In the genomic region with DNA sequence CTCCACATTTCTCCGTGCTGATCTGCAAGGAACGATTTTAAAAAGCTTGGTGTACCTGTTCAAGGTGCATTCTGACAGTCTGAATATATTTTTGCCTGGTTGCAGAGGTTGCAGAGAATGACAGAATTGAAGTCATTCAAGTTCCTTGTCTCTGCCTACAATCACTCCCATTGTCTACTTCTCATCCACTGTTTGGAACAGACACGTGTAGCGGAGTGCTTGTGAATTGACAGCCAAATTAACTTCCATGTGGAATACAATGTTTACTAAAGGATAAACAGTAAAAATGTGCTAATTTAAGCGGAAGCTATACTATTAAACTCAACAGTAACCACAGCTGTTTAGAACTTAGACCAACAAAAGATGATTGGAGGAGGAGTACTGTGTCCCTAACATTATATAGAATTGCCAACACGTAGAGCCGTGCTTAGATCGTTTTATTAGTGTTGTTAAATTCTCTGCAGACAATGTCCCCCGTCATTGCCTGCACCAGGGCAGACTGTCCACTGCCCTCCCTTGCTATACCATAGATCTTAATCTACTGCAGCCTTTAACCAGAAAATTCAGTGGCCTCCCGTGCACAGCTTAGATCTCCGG, we compare ENCODE assay signal across 1 cellular context.
TF ChIP-seq lines count a peak whose summit lies in the region.

No MANE protein-coding gene starts in this region.

TF ChIP-seq in HEK293, 187 proteins besides CTCF, POLR2A, EP300 and RAD21 (continued from another document):
- no peak for TF ChIP-seq ZNF449 (tag by site-specific recombination; IDR thresholded peaks at IDR 0.05)
- no peak for TF ChIP-seq ZNF596 (tag by site-specific recombination; IDR thresholded peaks at IDR 0.05)
- no peak for TF ChIP-seq ZNF48 (tag by site-specific recombination; IDR thresholded peaks at IDR 0.05)
- 0 out of 2 replicates have a peak, but pooled peaks have one; percentile 12 for TF ChIP-seq FEZF1 (tag by site-specific recombination; IDR thresholded peaks at IDR 0.05)
- TF ChIP-seq ZNF560 (tag by site-specific recombination; IDR thresholded peaks at IDR 0.05; ENCODE audit: borderline replicate concordance) = no peak
- TF ChIP-seq ZNF585B (tag by site-specific recombination; IDR thresholded peaks at IDR 0.05) = no peak
- no peak for TF ChIP-seq ZNF350 (tag by site-specific recombination; IDR thresholded peaks at IDR 0.05)
- TF ChIP-seq MYNN (tag by site-specific recombination; IDR thresholded peaks at IDR 0.05; ENCODE audit: borderline replicate concordance) = no peak
- peak; percentile 43; the same call in 1 of the 2 replicates for TF ChIP-seq PRDM6 (tag by site-specific recombination; IDR thresholded peaks at IDR 0.05)
- no peak for TF ChIP-seq ZNF610 (tag by site-specific recombination; IDR thresholded peaks at IDR 0.05; ENCODE audit: borderline replicate concordance)
